In the genomic region with DNA sequence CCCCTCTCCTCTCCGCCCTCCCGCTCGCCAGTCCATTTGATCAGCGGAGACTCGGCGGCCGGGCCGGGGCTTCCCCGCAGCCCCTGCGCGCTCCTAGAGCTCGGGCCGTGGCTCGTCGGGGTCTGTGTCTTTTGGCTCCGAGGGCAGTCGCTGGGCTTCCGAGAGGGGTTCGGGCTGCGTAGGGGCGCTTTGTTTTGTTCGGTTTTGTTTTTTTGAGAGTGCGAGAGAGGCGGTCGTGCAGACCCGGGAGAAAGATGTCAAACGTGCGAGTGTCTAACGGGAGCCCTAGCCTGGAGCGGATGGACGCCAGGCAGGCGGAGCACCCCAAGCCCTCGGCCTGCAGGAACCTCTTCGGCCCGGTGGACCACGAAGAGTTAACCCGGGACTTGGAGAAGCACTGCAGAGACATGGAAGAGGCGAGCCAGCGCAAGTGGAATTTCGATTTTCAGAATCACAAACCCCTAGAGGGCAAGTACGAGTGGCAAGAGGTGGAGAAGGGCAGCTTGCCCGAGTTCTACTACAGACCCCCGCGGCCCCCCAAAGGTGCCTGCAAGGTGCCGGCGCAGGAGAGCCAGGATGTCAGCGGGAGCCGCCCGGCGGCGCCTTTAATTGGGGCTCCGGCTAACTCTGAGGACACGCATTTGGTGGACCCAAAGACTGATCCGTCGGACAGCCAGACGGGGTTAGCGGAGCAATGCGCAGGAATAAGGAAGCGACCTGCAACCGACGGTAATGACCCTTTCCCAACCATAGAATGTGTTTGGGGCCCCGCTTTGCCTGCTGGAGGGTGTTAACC, we compare ENCODE assay signal across 8 cellular contexts. TPM values are rescaled to one million over a fixed set of nuclear protein-coding genes. Genes with fewer than 3 reads are reported as not detected.
DNase-seq lines count a peak whose midpoint lies in the region; ATAC-seq and TF ChIP-seq lines count a peak whose summit lies in the region.

No MANE protein-coding gene starts in this region.

- H3K4me1 ChIP-seq in MM.1S (ENCODE audit: low read length) (peaks cover 12% of the 10 kb centered on the region), rectal smooth muscle tissue (ENCODE audit: control insufficient read depth, insufficient read depth, low read length) (peaks cover 35% of the 10 kb centered on the region)

- intact Hi-C loops in left ventricle myocardium superior (cut with micrococcal nuclease), result no loop called here

- H3K27me3 ChIP-seq in MM.1S (replicated peaks; ENCODE audit: insufficient read depth, low read length) (no peaks in the 10 kb centered on the region), rectal smooth muscle tissue (ENCODE audit: control insufficient read depth, insufficient read depth, low read length) (no peaks in the 10 kb centered on the region)

- no peaks in the 10 kb centered on the region for H3K9me3 ChIP-seq in MM.1S (replicated peaks; ENCODE audit: insufficient read depth, low read length)

- H3K36me3 Mint-ChIP-seq in activated naive CD4-positive, alpha-beta T cell treated with anti-CD3 and anti-CD28 coated beads, Interleukin-2, amount 50 U/mL, for 72 hours, result peaks cover 52 to 78% of the 10 kb centered on the region in 2 donors

- H3K4me2 ChIP-seq in MM.1S (ENCODE audit: low read depth, low read length), result peak overlapping the region; percentile 89; the same call in 1 of the 2 replicates

- DNase-seq in Caki2 (ENCODE audit: low read depth) (peak; percentile 40), MM.1S (peak; percentile 38), left ventricle myocardium superior (peak; percentile 46), NCI-H510A treated with DMSO at 0.1 percent for 48 hours (lab: John Stamatoyannopoulos, UW) (no peak), T-helper 9 cell (no peak)
- peak in 1 of 2 donors; percentile 76 for DNase-seq in activated naive CD4-positive, alpha-beta T cell treated with anti-CD3 and anti-CD28 coated beads, Interleukin-2, amount 50 U/mL, for 72 hours (ENCODE audit: low spot score in 2 of 2)

- H3K4me3 ChIP-seq in MM.1S (ENCODE audit: low read length) (peak overlapping the region; percentile 94), rectal smooth muscle tissue (ENCODE audit: low read length) (peak overlapping the region; percentile 99)

- ATAC-seq in GM21423 (IDR thresholded peaks at IDR 0.05; ENCODE audit: unreplicated experiment), result peak; percentile 4
- peak in 1 of 2 donors; percentile 49 for ATAC-seq in activated naive CD4-positive, alpha-beta T cell treated with anti-CD3 and anti-CD28 coated beads, Interleukin-2, amount 50 U/mL, for 72 hours
- ATAC-seq in left ventricle myocardium superior, result peak; percentile 49

- H3K27ac ChIP-seq in MM.1S (ENCODE audit: low read length) (peak overlapping the region; percentile 97), rectal smooth muscle tissue (ENCODE audit: low read depth, low read length) (peak overlapping the region; percentile 98)

- H3K9me3 Mint-ChIP-seq in activated naive CD4-positive, alpha-beta T cell treated with anti-CD3 and anti-CD28 coated beads, Interleukin-2, amount 50 U/mL, for 72 hours, result no peaks in the 10 kb centered on the region

- peaks cover 84% of the 10 kb centered on the region for H3F3A ChIP-seq in MM.1S (ENCODE audit: insufficient read depth, low read length)

- no peaks in the 10 kb centered on the region for H4K20me1 ChIP-seq in MM.1S (ENCODE audit: insufficient read depth, low read length)

- no peaks in the 10 kb centered on the region for H3K9me2 ChIP-seq in MM.1S (replicated peaks; ENCODE audit: insufficient read depth, low read length)

- H2AFZ ChIP-seq in MM.1S (ENCODE audit: low read length), result no peak overlapping the region

- H3K9ac ChIP-seq in MM.1S (ENCODE audit: low read length) (peak overlapping the region; percentile 100), rectal smooth muscle tissue (ENCODE audit: low read length) (peak overlapping the region; percentile 99)

- TF ChIP-seq CTCF in MM.1S (IDR thresholded peaks at IDR 0.05; ENCODE audit: low read length), result no peak

- H3K36me3 ChIP-seq in MM.1S (replicated peaks; ENCODE audit: insufficient read depth, low read length) (peaks cover 15% of the 10 kb centered on the region), rectal smooth muscle tissue (ENCODE audit: control insufficient read depth, insufficient read depth, low read length) (peaks cover 16% of the 10 kb centered on the region)

- peak overlapping the region; percentile 97 to 99 for H3K27ac Mint-ChIP-seq in activated naive CD4-positive, alpha-beta T cell treated with anti-CD3 and anti-CD28 coated beads, Interleukin-2, amount 50 U/mL, for 72 hours

- H3K79me2 ChIP-seq in MM.1S (ENCODE audit: low read length), result peaks cover 90% of the 10 kb centered on the region

- in situ Hi-C loops in Caki2 (cut with HindIII; ENCODE audit: low pct_unique_long_range_greater_than_20kb, low sequenced_read_pairs), result no loop called here

RNA-seq across cellular contexts. Expression of gene CDKN1B, which starts 0.6 kb away (rescaled TPM):
- total RNA-seq in Caki2 (2014; rRNA removed; shearing (Covaris generic); ENCODE audit: low replicate concordance), result 43.9 and 45.0 TPM in 2 replicates
- total RNA-seq in activated naive CD4-positive, alpha-beta T cell treated with anti-CD3 and anti-CD28 coated beads, Interleukin-2, amount 50 U/mL, for 72 hours, result 10 to 100 TPM; 39.7 to 46.6 TPM
- total RNA-seq in left ventricle myocardium superior, result 40.9 TPM

RNA-seq across cellular contexts. Expression of gene GPR19, which starts 21.8 kb away (rescaled TPM):
- 4.8 and 6.1 TPM in 2 replicates for total RNA-seq in Caki2 (2014; rRNA removed; shearing (Covaris generic); ENCODE audit: low replicate concordance)
- 10 to 100 TPM; 24.8 to 27.5 TPM for total RNA-seq in activated naive CD4-positive, alpha-beta T cell treated with anti-CD3 and anti-CD28 coated beads, Interleukin-2, amount 50 U/mL, for 72 hours
- total RNA-seq in left ventricle myocardium superior, result not detected

Comparison
In these comparisons a context has a peak if more than half of its experiments do, and no peak if none do; other contexts are left out.
1. DNase-seq: peak in Caki2 (single experiment), MM.1S (single experiment) and left ventricle myocardium superior (single experiment); none in NCI-H510A treated with DMSO at 0.1 percent for 48 hours (single experiment) and T-helper 9 cell (single experiment).